2 cellular contexts compared by ENCODE assay signal in genomic region chr7:135242096-135242684, GRCh38.
TF ChIP-seq lines count a peak whose summit lies in the region.

No MANE protein-coding gene starts in this region.

TF ChIP-seq in HepG2, 621 proteins besides CTCF, POLR2A, EP300 and RAD21:
- TF ChIP-seq ZNF619 (CRISPR knock-in tag; IDR thresholded peaks at IDR 0.05) (no peak), HNRNPK (IDR thresholded peaks at IDR 0.05; ENCODE audit: low read depth, low read length, poor library complexity, severe bottlenecking) (peak; percentile 91), TEAD2 (CRISPR knock-in tag; IDR thresholded peaks at IDR 0.05) (no peak), ZNF530 (CRISPR knock-in tag; IDR thresholded peaks at IDR 0.05; ENCODE audit: low read depth) (no peak)
- TF ChIP-seq, protein P1, sequence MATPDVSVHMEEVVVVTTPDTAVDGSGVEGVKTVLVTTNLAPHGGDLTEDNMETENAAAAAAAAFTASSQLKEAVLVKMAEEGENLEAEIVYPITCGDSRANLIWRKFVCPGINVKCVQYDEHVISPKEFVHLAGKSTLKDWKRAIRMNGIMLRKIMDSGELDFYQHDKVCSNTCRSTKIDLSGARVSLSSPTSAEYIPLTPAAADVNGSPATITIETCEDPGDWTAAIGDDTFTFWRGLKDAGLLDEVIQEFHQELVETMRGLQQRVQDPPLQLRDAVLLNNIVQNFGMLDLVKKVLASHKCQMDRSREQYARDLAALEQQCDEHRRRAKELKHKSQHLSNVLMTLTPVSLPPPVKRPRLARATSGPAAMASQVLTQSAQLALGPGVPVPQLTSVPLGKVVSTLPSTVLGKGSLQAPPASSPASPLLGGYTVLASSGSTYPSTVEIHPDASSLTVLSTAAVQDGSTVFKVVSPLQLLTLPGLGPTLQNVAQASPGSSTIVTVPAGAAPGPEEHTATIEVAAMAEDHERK (CRISPR knock-in tag; IDR thresholded peaks at IDR 0.05; ENCODE audit: low read depth) = no peak

TF ChIP-seq in K562, 482 proteins besides CTCF, POLR2A, EP300 and RAD21:
- TF ChIP-seq KLF10 (CRISPR knock-in tag; IDR thresholded peaks at IDR 0.05) (no peak), ZNF696 (CRISPR knock-in tag; conservative IDR thresholded peaks at IDR 0.05) (no peak), HNRNPK (IDR thresholded peaks at IDR 0.05; ENCODE audit: low read depth, low read length, poor library complexity, severe bottlenecking) (peak; percentile 67), PCBP2 (IDR thresholded peaks at IDR 0.05; ENCODE audit: low read depth, low read length, poor library complexity, severe bottlenecking) (peak; percentile 78)
- TF ChIP-seq, protein P2, sequence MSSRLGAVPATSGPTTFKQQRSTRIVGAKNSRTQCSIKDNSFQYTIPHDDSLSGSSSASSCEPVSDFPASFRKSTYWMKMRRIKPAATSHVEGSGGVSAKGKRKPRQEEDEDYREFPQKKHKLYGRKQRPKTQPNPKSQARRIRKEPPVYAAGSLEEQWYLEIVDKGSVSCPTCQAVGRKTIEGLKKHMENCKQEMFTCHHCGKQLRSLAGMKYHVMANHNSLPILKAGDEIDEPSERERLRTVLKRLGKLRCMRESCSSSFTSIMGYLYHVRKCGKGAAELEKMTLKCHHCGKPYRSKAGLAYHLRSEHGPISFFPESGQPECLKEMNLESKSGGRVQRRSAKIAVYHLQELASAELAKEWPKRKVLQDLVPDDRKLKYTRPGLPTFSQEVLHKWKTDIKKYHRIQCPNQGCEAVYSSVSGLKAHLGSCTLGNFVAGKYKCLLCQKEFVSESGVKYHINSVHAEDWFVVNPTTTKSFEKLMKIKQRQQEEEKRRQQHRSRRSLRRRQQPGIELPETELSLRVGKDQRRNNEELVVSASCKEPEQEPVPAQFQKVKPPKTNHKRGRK (tag; IDR thresholded peaks at IDR 0.05) = 0 out of 2 replicates have a peak, but pooled peaks have one; percentile 32
